ENCODE assay signal across 8 cellular contexts in genomic region chrX:53048169-53049126, GRCh38. TPM values are rescaled to one million over a fixed set of nuclear protein-coding genes. Genes with fewer than 3 reads are reported as not detected.
DNase-seq lines count a peak whose midpoint lies in the region; ATAC-seq and TF ChIP-seq lines count a peak whose summit lies in the region.

Gene GPR173 (plus strand): TSS chrX:53048789. CDS start chrX:53076622, 27,833 bp downstream.

- no peak within 1 kb of the TSS for H2AFZ ChIP-seq in PC-9

- intact Hi-C loops in PC-9 (cut with micrococcal nuclease; ENCODE audit: unreplicated experiment) (no loop called here), esophagus squamous epithelium (cut with DNase I) (no loop called here)
- intact Hi-C loops in activated CD4-positive, alpha-beta T cell treated with anti-CD3 and anti-CD28 coated beads for 36 hours (cut with DNase I, micrococcal nuclease): no loop called here

- no peak for TF ChIP-seq CTCF in PC-9 (conservative IDR thresholded peaks at IDR 0.05)
- no peak for TF ChIP-seq CTCF in esophagus squamous epithelium (IDR thresholded peaks at IDR 0.05)

- no peaks in the 10 kb centered on the region for H3F3A ChIP-seq in PC-9 (ENCODE audit: insufficient read depth, low read depth)

- DNase-seq in HAP-1 (ENCODE audit: low spot score in 2 of 2): peak; percentile 77 to 87
- peak in 1 of 2 experiments; percentile 50 for DNase-seq in PC-9
- no peak for DNase-seq in esophagus squamous epithelium (lab: John Stamatoyannopoulos, UW)
- DNase-seq in myocyte (ENCODE audit: low read depth): peak; percentile 73
- DNase-seq in activated CD4-positive, alpha-beta T cell treated with anti-CD3 and anti-CD28 coated beads for 36 hours: no peak

- in situ Hi-C loops in HAP-1 (cut with MboI; ENCODE audit: low sequenced_read_pairs): no loop called here

- no peak for TF ChIP-seq POLR2A in esophagus squamous epithelium (IDR thresholded peaks at IDR 0.05)

- H3K27me3 Mint-ChIP-seq in activated CD4-positive, alpha-beta T cell treated with anti-CD3 and anti-CD28 coated beads for 36 hours: peaks cover 10% of the 10 kb centered on the region
- peaks cover 3% of the 10 kb centered on the region for H3K27me3 Mint-ChIP-seq in activated T-helper 17 cell treated with anti-CD3 and anti-CD28 coated beads, Interleukin-2, amount 50 U/mL, for 72 hours

- WGBS in esophagus squamous epithelium, 2 donors: 0 to 44% methylated on average over 3 to 8 of the region's 38 CpGs

- no peak within 1 kb of the TSS for H3K27ac Mint-ChIP-seq in activated CD4-positive, alpha-beta T cell treated with anti-CD3 and anti-CD28 coated beads for 36 hours
- H3K27ac Mint-ChIP-seq in activated T-helper 17 cell treated with anti-CD3 and anti-CD28 coated beads, Interleukin-2, amount 50 U/mL, for 72 hours: no peak within 1 kb of the TSS

- H3K4me3 ChIP-seq in HAP-1 (peak within 1 kb of the TSS; percentile 78), PC-9 (peak within 1 kb of the TSS; percentile 29; the same call in 1 of the 2 replicates), esophagus squamous epithelium (peak within 1 kb of the TSS; percentile 5 to 61 (median 41))

- H3K4me1 Mint-ChIP-seq in activated CD4-positive, alpha-beta T cell treated with anti-CD3 and anti-CD28 coated beads for 36 hours: no peaks in the 10 kb centered on the region
- H3K4me1 Mint-ChIP-seq in activated T-helper 17 cell treated with anti-CD3 and anti-CD28 coated beads, Interleukin-2, amount 50 U/mL, for 72 hours: no peaks in the 10 kb centered on the region

- H3K36me3 Mint-ChIP-seq in activated CD4-positive, alpha-beta T cell treated with anti-CD3 and anti-CD28 coated beads for 36 hours (ENCODE audit: low read depth): no peaks in the 10 kb centered on the region
- H3K36me3 Mint-ChIP-seq in activated T-helper 17 cell treated with anti-CD3 and anti-CD28 coated beads, Interleukin-2, amount 50 U/mL, for 72 hours (ENCODE audit: low read depth): no peaks in the 10 kb centered on the region

- no peaks in the 10 kb centered on the region for H3K9me3 Mint-ChIP-seq in activated CD4-positive, alpha-beta T cell treated with anti-CD3 and anti-CD28 coated beads for 36 hours (ENCODE audit: low read depth)
- no peaks in the 10 kb centered on the region for H3K9me3 Mint-ChIP-seq in activated T-helper 17 cell treated with anti-CD3 and anti-CD28 coated beads, Interleukin-2, amount 50 U/mL, for 72 hours

- CTCF ChIA-PET in PC-9 (lab: Charles Lee): interaction anchor here (0.6 kb wide), 1 partner anchor 24 kb away, joined by 4 read pairs; no protein-coding TSS in a partner anchor
- CTCF ChIA-PET in activated CD4-positive, alpha-beta T cell treated with anti-CD3 and anti-CD28 coated beads for 36 hours (lab: Charles Lee): no interaction called here

- H3K36me3 ChIP-seq in HAP-1 (replicated peaks) (no peaks in the 10 kb centered on the region), PC-9 (ENCODE audit: low read depth) (no peaks in the 10 kb centered on the region), esophagus squamous epithelium (no peaks in the 10 kb centered on the region)

- ATAC-seq in GM18519 (IDR thresholded peaks at IDR 0.05; ENCODE audit: low FRiP score, unreplicated experiment) (no peak), HG02938 (IDR thresholded peaks at IDR 0.05; ENCODE audit: unreplicated experiment) (no peak)
- no peak for ATAC-seq in activated CD4-positive, alpha-beta T cell treated with anti-CD3 and anti-CD28 coated beads for 36 hours
- no peak for ATAC-seq in activated T-helper 17 cell treated with anti-CD3 and anti-CD28 coated beads, Interleukin-2, amount 50 U/mL, for 72 hours (replicated peaks)

- H3K27me3 ChIP-seq in HAP-1 (ENCODE audit: low read depth): no peaks in the 10 kb centered on the region
- no peaks in the 10 kb centered on the region for H3K27me3 ChIP-seq in PC-9 (ENCODE audit: insufficient read depth, low read depth)
- H3K27me3 ChIP-seq in esophagus squamous epithelium: no peaks in the 10 kb centered on the region

- no peak within 1 kb of the TSS for H3K4me3 Mint-ChIP-seq in activated CD4-positive, alpha-beta T cell treated with anti-CD3 and anti-CD28 coated beads for 36 hours
- H3K4me3 Mint-ChIP-seq in activated T-helper 17 cell treated with anti-CD3 and anti-CD28 coated beads, Interleukin-2, amount 50 U/mL, for 72 hours: no peak within 1 kb of the TSS

- no TSS peak for BruUV-seq in PC-9 (replicated peaks; lab: Mats Ljungman, UMichigan)

- no peaks in the 10 kb centered on the region for H3K79me2 ChIP-seq in PC-9 (ENCODE audit: low read depth)

- no peaks in the 10 kb centered on the region for H4K20me1 ChIP-seq in PC-9 (ENCODE audit: insufficient read depth)

- H3K4me1 ChIP-seq in HAP-1: peaks cover 24% of the 10 kb centered on the region
- H3K4me1 ChIP-seq in PC-9 (replicated peaks; ENCODE audit: insufficient read depth): no peaks in the 10 kb centered on the region
- peaks cover 0 to 18% (median 0%) of the 10 kb centered on the region in 3 donors for H3K4me1 ChIP-seq in esophagus squamous epithelium

- H3K27ac ChIP-seq in PC-9 (no peak within 1 kb of the TSS), esophagus squamous epithelium (peak within 1 kb of the TSS in 2 of 4 donors; percentile 21 to 62)

- no peaks in the 10 kb centered on the region for H3K9me3 ChIP-seq in HAP-1
- no peaks in the 10 kb centered on the region for H3K9me3 ChIP-seq in PC-9 (ENCODE audit: insufficient read depth, low read depth)
- H3K9me3 ChIP-seq in esophagus squamous epithelium: no peaks in the 10 kb centered on the region

- POLR2A ChIA-PET in PC-9 (lab: Charles Lee; ENCODE audit: unreplicated experiment): no interaction called here
- POLR2A ChIA-PET in activated CD4-positive, alpha-beta T cell treated with anti-CD3 and anti-CD28 coated beads for 36 hours (lab: Charles Lee): no interaction called here

- H3K9me2 ChIP-seq in PC-9 (ENCODE audit: insufficient read depth): no peaks in the 10 kb centered on the region

- H3K4me2 ChIP-seq in PC-9: 0 out of 2 replicates have a peak within 1 kb of the TSS, but pooled peaks have one; percentile 31

RNA-seq across cellular contexts. Expression of gene GPR173, which starts in this region (rescaled TPM):
- total RNA-seq in PC-9 (2021) (5.1 and 7.0 TPM in 2 replicates), esophagus squamous epithelium (under 1 TPM in 3 of 4 donors, not detected in 1; 0.09 to 0.57 (median 0.18) TPM), myocyte (2.2 and 2.5 TPM in 2 replicates)
- polyA plus RNA-seq in myocyte (2012): 7.4 TPM
- total RNA-seq in activated CD4-positive, alpha-beta T cell treated with anti-CD3 and anti-CD28 coated beads for 36 hours: under 1 TPM in 1 of 2 experiments, not detected in 1; 0.14 TPM
- not detected for total RNA-seq in activated T-helper 17 cell treated with anti-CD3 and anti-CD28 coated beads, Interleukin-2, amount 50 U/mL, for 72 hours

Comparison
In these comparisons a context has a peak if more than half of its experiments do, and no peak if none do; other contexts are left out.
1. DNase-seq: peak in HAP-1 (2 of 2) and myocyte (single experiment); none in esophagus squamous epithelium (single experiment) and activated CD4-positive, alpha-beta T cell treated with anti-CD3 and anti-CD28 coated beads for 36 hours (single experiment).
2. Peak in every context shown above with its lines, with median percentiles within 50 percentile points of each other: H3K4me3 ChIP-seq.